In genomic region chr6:31727034-31727716, GRCh38 we compare ENCODE assay signal across 8 cellular contexts. TPM values are rescaled to one million over a fixed set of nuclear protein-coding genes. Genes with fewer than 3 reads are reported as not detected.
DNase-seq lines count a peak whose midpoint lies in the region; ATAC-seq and TF ChIP-seq lines count a peak whose summit lies in the region.
"Had no signal": no experiment of that assay in that cellular context is flagged by ENCODE, and none has a peak within 500 bp of the region (broad histone marks: within the 10 kb centered on the region; RNA-seq: fewer than 3 reads in every experiment).

No MANE protein-coding gene starts in this region.

- peak in 1 of 61 donors; percentile 8 for DNase-seq in caudate nucleus (lab: John Stamatoyannopoulos, UW)
- peak; percentile 73 for DNase-seq in sigmoid colon
- DNase-seq in NCI-H1694 treated with DMSO at 0.1 percent for 48 hours (lab: John Stamatoyannopoulos, UW) = no peak

- 61 to 67% methylated on average over 7 of the region's 7 CpGs for WGBS in sigmoid colon, 2 donors

- intact Hi-C loops in sigmoid colon (cut with DNase I) = loop anchor here (5.0 kb wide), 1 partner anchor 45 kb away; the partner anchor contains the start of gene LY6G5C

- no peaks in the 10 kb centered on the region for H3K9me3 ChIP-seq in sigmoid colon

- peaks cover 0 to 24% (median 20%) of the 10 kb centered on the region in 4 donors for H3K4me1 ChIP-seq in sigmoid colon

- no peaks in the 10 kb centered on the region for H3K27me3 ChIP-seq in sigmoid colon

- peaks cover 19 to 39% (median 25%) of the 10 kb centered on the region in 4 donors for H3K36me3 ChIP-seq in sigmoid colon

- no peak for TF ChIP-seq EP300 in sigmoid colon (IDR thresholded peaks at IDR 0.05)

- no peak for TF ChIP-seq POLR2A in sigmoid colon (IDR thresholded peaks at IDR 0.05)

- H3K4me3 ChIP-seq in sigmoid colon = peak overlapping the region in 1 of 4 donors; percentile 78

- peak; percentile 62 for ATAC-seq in GM18909 (IDR thresholded peaks at IDR 0.05; ENCODE audit: poor library complexity, unreplicated experiment)
- ATAC-seq in HG03175 (IDR thresholded peaks at IDR 0.05; ENCODE audit: unreplicated experiment) = peak; percentile 73
- ATAC-seq in GM21526 (IDR thresholded peaks at IDR 0.05; ENCODE audit: low FRiP score, unreplicated experiment) = no peak
- no peak for ATAC-seq in GM18858 (IDR thresholded peaks at IDR 0.05; ENCODE audit: unreplicated experiment)

- H3K27ac ChIP-seq in caudate nucleus (ENCODE audit: low read depth, low read length) (peak overlapping the region; percentile 97), sigmoid colon (peak overlapping the region; percentile 12 to 99 (median 97))

- TF ChIP-seq CTCF in sigmoid colon (IDR thresholded peaks at IDR 0.05) = no peak

RNA-seq across cellular contexts. Expression of gene DDAH2, which starts 1.9 kb away (rescaled TPM):
- 100 to 1,000 TPM in 2 of 4 donors, 10 to 100 TPM in 2; 86.7 to 146 (median 107) TPM for total RNA-seq in sigmoid colon
- 100 to 1,000 TPM; 137 to 340 (median 213) TPM for polyA plus RNA-seq in sigmoid colon

RNA-seq across cellular contexts. Expression of gene MPIG6B, which starts 4.0 kb away (rescaled TPM):
- not detected for total RNA-seq in sigmoid colon
- polyA plus RNA-seq in sigmoid colon = under 1 TPM in 1 of 3 donors, not detected in 2; 0.13 TPM
- total RNA-seq: pulmonary artery endothelial cell had no signal

RNA-seq across cellular contexts. Expression of gene LY6G6C, which starts 5.6 kb away (rescaled TPM):
- not detected for total RNA-seq in sigmoid colon
- polyA plus RNA-seq in sigmoid colon = 1 to 10 TPM in 2 of 3 donors, under 1 TPM in 1; 0.07 to 1.2 (median 1.2) TPM
- total RNA-seq: pulmonary artery endothelial cell had no signal

RNA-seq across cellular contexts. Expression of gene CLIC1, which starts 9.2 kb away (rescaled TPM):
- total RNA-seq in sigmoid colon = 100 to 1,000 TPM; 172 to 251 (median 214) TPM
- polyA plus RNA-seq in sigmoid colon = 100 to 1,000 TPM; 623 to 668 (median 634) TPM

RNA-seq across cellular contexts. Expression of gene LY6G6D, which starts 12.0 kb away (rescaled TPM):
- total RNA-seq in sigmoid colon = 10 to 100 TPM in 1 of 4 donors, 1 to 10 TPM in 2, not detected in 1; 2.9 to 21.2 (median 6.4) TPM
- polyA plus RNA-seq in sigmoid colon = 1 to 10 TPM in 1 of 3 donors, under 1 TPM in 1, not detected in 1; 0.31 to 8.4 TPM
- total RNA-seq: pulmonary artery endothelial cell had no signal

Comparison
In these comparisons a context has a peak if more than half of its experiments do, and no peak if none do; other contexts are left out.
1. ATAC-seq: peak in GM18909 (single experiment) and HG03175 (single experiment); none in GM21526 (single experiment) and GM18858 (single experiment).